8 cellular contexts compared by ENCODE assay signal in genomic region chr6:83068628-83069027, GRCh38. TPM values are rescaled to one million over a fixed set of nuclear protein-coding genes. Genes with fewer than 3 reads are reported as not detected.
A peak's percentile ranks its signal among the peaks of the same experiment; 100 is the strongest.
DNase-seq lines count a peak whose midpoint lies in the region; ATAC-seq, FAIRE-seq and TF ChIP-seq lines count a peak whose summit lies in the region.

No MANE protein-coding gene starts in this region.

- DNase-seq in GM12891 (ENCODE audit: insufficient read length, low spot score), result no peak
- DNase-seq in Panc1 (ENCODE audit: low read depth, low spot score), result no peak
- no peak for DNase-seq in esophagus muscularis mucosa (ENCODE audit: extremely low spot score)
- DNase-seq in retinal pigment epithelial cell (ENCODE audit: low read depth), result no peak
- no peak for DNase-seq in NCI-H1092 (lab: John Stamatoyannopoulos, UW)
- DNase-seq in SIG-M5 treated with dmso at 0.1 percent for 504 hours (lab: John Stamatoyannopoulos, UW; ENCODE audit: unreplicated experiment), result no peak
- DNase-seq in NK-92 treated with Interleukin-12 subunit alpha and Interleukin-12 subunit beta, amount 100 ng/mL, for 24 hours (lab: John Stamatoyannopoulos, UW), result no peak

- H3K36me3 ChIP-seq in Panc1 (ENCODE audit: control insufficient read depth, insufficient read depth, low read length), result no peaks in the 10 kb centered on the region; the same call in 1 of the 2 replicates
- H3K36me3 ChIP-seq in esophagus muscularis mucosa, result no peaks in the 10 kb centered on the region

- POLR2A ChIA-PET in Panc1 (lab: Charles Lee), result no interaction called here

- TSS peak; percentile 59 for BruUV-seq in Panc1 (replicated peaks; lab: Mats Ljungman, UMichigan)

- ATAC-seq in Panc1 (no peak), GM18520 (IDR thresholded peaks at IDR 0.05; ENCODE audit: unreplicated experiment) (no peak)

- H3K27ac ChIP-seq in Panc1 (ENCODE audit: low read length) (peak overlapping the region; percentile 83), esophagus muscularis mucosa (replicated peaks in 1 of 4) (peak overlapping the region; percentile 92 to 95 (median 94))

- H3K27me3 ChIP-seq in Panc1 (ENCODE audit: control insufficient read depth, insufficient read depth, low read length) (no peaks in the 10 kb centered on the region), esophagus muscularis mucosa (no peaks in the 10 kb centered on the region)

- intact Hi-C loops in Panc1 (cut with micrococcal nuclease; ENCODE audit: unreplicated experiment) (loop anchor here (5.0 to 10.0 kb wide), 3 partner anchors 129 to 444 kb away; partner anchors contain the start of gene PRSS35), esophagus muscularis mucosa (cut with DNase I) (loop anchor here (5.0 to 10.0 kb wide), 3 partner anchors 126 to 444 kb away; partner anchors contain the start of genes PGM3, PRSS35 and RWDD2A)

- H3K4me3 ChIP-seq in Panc1 (ENCODE audit: low read depth in 2 of 2, low read length in 2 of 2) (peak overlapping the region; percentile 78 to 86), esophagus muscularis mucosa (peak overlapping the region; percentile 71 to 94 (median 89)), retinal pigment epithelial cell (ENCODE audit: low read length) (peak overlapping the region; percentile 77)

- TF ChIP-seq POLR2A in GM12891 (IDR thresholded peaks at IDR 0.05; ENCODE audit: low read depth, low read length), result no peak
- no peak for TF ChIP-seq POLR2A in esophagus muscularis mucosa (IDR thresholded peaks at IDR 0.05; ENCODE audit: low read depth)

- peaks cover 33% of the 10 kb centered on the region for H3K4me1 ChIP-seq in Panc1 (ENCODE audit: control insufficient read depth, insufficient read depth, low read length)
- peaks cover 37 to 74% (median 58%) of the 10 kb centered on the region in 4 donors for H3K4me1 ChIP-seq in esophagus muscularis mucosa

- in situ Hi-C loops in Panc1 (cut with HindIII; ENCODE audit: low pct_unique_long_range_greater_than_20kb, low sequenced_read_pairs), result no loop called here

- WGBS in esophagus muscularis mucosa, result 57% methylated on average over 6 of the region's 6 CpGs

- CTCF ChIA-PET in Panc1 (lab: Charles Lee), result interaction anchor here (0.7 to 1.9 kb wide), 3 partner anchors 92 to 444 kb away, joined by 3 to 6 read pairs (median 4); partner anchors contain the start of gene PRSS35

- TF ChIP-seq EP300 in esophagus muscularis mucosa (IDR thresholded peaks at IDR 0.05), result no peak

- H3K9me3 ChIP-seq in Panc1 (ENCODE audit: control insufficient read depth, insufficient read depth, low read depth, low read length), result no peaks in the 10 kb centered on the region
- H3K9me3 ChIP-seq in esophagus muscularis mucosa, result no peaks in the 10 kb centered on the region

- no peak for TF ChIP-seq CTCF in Panc1 (IDR thresholded peaks at IDR 0.05)
- no peak for TF ChIP-seq CTCF in esophagus muscularis mucosa (IDR thresholded peaks at IDR 0.05)
- TF ChIP-seq CTCF in retinal pigment epithelial cell (conservative IDR thresholded peaks at IDR 0.05; ENCODE audit: low read depth, low read length), result no peak

- peak; percentile 68 for FAIRE-seq in GM12891 (lab: Jason Lieb, UNC)

TF ChIP-seq in GM12891, 5 proteins besides CTCF, POLR2A, EP300 and RAD21:
- no peak for TF ChIP-seq SPI1 (IDR thresholded peaks at IDR 0.05; ENCODE audit: low read depth, low read length)
- no peak for TF ChIP-seq POLR2AphosphoS5 (IDR thresholded peaks at IDR 0.05; ENCODE audit: low read depth, low read length)
- TF ChIP-seq PAX5 (IDR thresholded peaks at IDR 0.05; ENCODE audit: insufficient read depth, low read length, severe bottlenecking), result no peak
- no peak for TF ChIP-seq POU2F2 (IDR thresholded peaks at IDR 0.05; ENCODE audit: low read depth, low read length)
- no peak for TF ChIP-seq TAF1 (IDR thresholded peaks at IDR 0.05; ENCODE audit: low read depth, low read length)

RNA-seq across cellular contexts. Expression of gene DOP1A, which starts 1.2 kb away (rescaled TPM):
- polyA plus RNA-seq in GM12891 (2012; ENCODE audit: low read depth, missing spikeins), result 5.2 TPM
- 13.4 TPM for total RNA-seq in Panc1 (2021; ENCODE audit: unreplicated experiment)
- 3.7 TPM for polyA plus RNA-seq in Panc1 (2012; ENCODE audit: insufficient read length)
- 10 to 100 TPM; 33.2 to 46.9 (median 34.1) TPM for total RNA-seq in esophagus muscularis mucosa

RNA-seq across cellular contexts. Expression of gene UBE3D, which starts 3.0 kb away (rescaled TPM):
- polyA plus RNA-seq in GM12891 (2012; ENCODE audit: low read depth, missing spikeins), result 2.1 TPM
- 11.0 TPM for total RNA-seq in Panc1 (2021; ENCODE audit: unreplicated experiment)
- 7.1 TPM for polyA plus RNA-seq in Panc1 (2012; ENCODE audit: insufficient read length)
- 1 to 10 TPM; 5.3 to 10.0 (median 6.4) TPM for total RNA-seq in esophagus muscularis mucosa
